In the genomic region with DNA sequence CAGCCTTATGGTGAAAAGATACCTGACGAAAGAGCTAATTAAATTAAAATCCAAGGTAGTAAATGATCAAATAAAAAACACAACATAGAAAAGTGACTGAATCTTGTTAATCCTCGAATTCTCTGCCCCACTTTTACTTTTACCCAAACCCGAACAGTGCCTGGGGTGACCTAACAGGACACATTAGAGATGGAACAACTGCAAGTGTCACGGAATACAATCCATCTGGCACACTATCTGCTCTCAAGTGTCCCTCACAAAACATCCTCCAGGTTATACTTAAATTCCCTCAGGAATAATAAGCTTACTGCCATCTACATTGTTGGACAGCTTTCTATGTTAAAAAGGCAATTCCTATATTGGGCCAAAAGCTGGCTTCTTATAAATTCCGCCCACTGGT, we compare ENCODE assay signal across 35 cellular contexts.
DNase-seq lines count a peak whose midpoint lies in the region; ATAC-seq and TF ChIP-seq lines count a peak whose summit lies in the region.
"Had no signal": no experiment of that assay in that cellular context is flagged by ENCODE, and none has a peak within 500 bp of the region (broad histone marks: within the 10 kb centered on the region; RNA-seq: fewer than 3 reads in every experiment).

No MANE protein-coding gene starts in this region.

- no peak overlapping the region for H2AFZ ChIP-seq in GM23338

- no peak overlapping the region for H3K4me3 ChIP-seq in GM23338
- H3K4me3 ChIP-seq in psoas muscle: no peak overlapping the region
- no peak overlapping the region for H3K4me3 ChIP-seq in gastrocnemius medialis
- H3K4me3 ChIP-seq: A549; BLaER1; BLaER1 treated with 17β-estradiol and CSF1 and Interleukin-3, amounts not matched to agents 10 nM and 100 nM had no signal

- H3K4me1 ChIP-seq in GM23338 (ENCODE audit: insufficient read depth) (no peaks in the 10 kb centered on the region), psoas muscle (peaks cover 21% of the 10 kb centered on the region), gastrocnemius medialis (peaks cover 26 to 36% of the 10 kb centered on the region in 2 donors)
- H3K4me1 ChIP-seq: A549, BE2C, BLaER1, Caco-2 had no signal

- H3K27ac Mint-ChIP-seq in GM23338 (peak overlapping the region; percentile 41; the same call in 1 of the 2 replicates), nephron (peak overlapping the region in 2 of 3 experiments; percentile 7 to 21)
- H3K27ac Mint-ChIP-seq: B cell; CD14-positive monocyte; CD4-positive, alpha-beta memory T cell; CD4-positive, alpha-beta T cell; CD4-positive, CD25-positive, alpha-beta regulatory T cell; CD8-positive, alpha-beta memory T cell; CD8-positive, alpha-beta T cell had no signal

- intact Hi-C loops in psoas muscle (cut with DNase I): no loop called here
- intact Hi-C loops in gastrocnemius medialis (cut with DNase I; ENCODE audit: low total_unique reads): no loop called here

- H3K36me3 Mint-ChIP-seq in GM23338 (ENCODE audit: low read depth): no peaks in the 10 kb centered on the region
- H3K36me3 Mint-ChIP-seq in nephron (ENCODE audit: low read depth): no peaks in the 10 kb centered on the region
- H3K36me3 Mint-ChIP-seq: CD14-positive monocyte; CD4-positive, alpha-beta memory T cell; CD4-positive, CD25-positive, alpha-beta regulatory T cell; CD8-positive, alpha-beta memory T cell; CD8-positive, alpha-beta T cell had no signal

- no peaks in the 10 kb centered on the region for H4K20me1 ChIP-seq in GM23338 (replicated peaks; ENCODE audit: insufficient read depth)
- H4K20me1 ChIP-seq: BLaER1; BLaER1 treated with 17β-estradiol and CSF1 and Interleukin-3, amounts not matched to agents 10 nM and 100 nM had no signal

- H3K9me3 Mint-ChIP-seq in GM23338: no peaks in the 10 kb centered on the region
- no peaks in the 10 kb centered on the region for H3K9me3 Mint-ChIP-seq in nephron
- H3K9me3 Mint-ChIP-seq: CD4-positive, alpha-beta T cell; CD8-positive, alpha-beta memory T cell; CD8-positive, alpha-beta T cell had no signal

- TF ChIP-seq CTCF in GM23338 (conservative IDR thresholded peaks at IDR 0.05; ENCODE audit: low read depth in 2 of 2) (no peak), nephron (IDR thresholded peaks at IDR 0.05; ENCODE audit: unreplicated experiment in 3 of 3) (no peak), psoas muscle (IDR thresholded peaks at IDR 0.05) (no peak), gastrocnemius medialis (IDR thresholded peaks at IDR 0.05 in 4 of 5, conservative IDR thresholded peaks at IDR 0.05 in 1 of 5) (no peak)

- 39 to 58% (median 41%) methylated on average over 5 of the region's 5 CpGs for WGBS in psoas muscle, 3 donors

- no peaks in the 10 kb centered on the region for H3K36me3 ChIP-seq in GM23338 (ENCODE audit: insufficient read depth)
- no peaks in the 10 kb centered on the region for H3K36me3 ChIP-seq in psoas muscle (ENCODE audit: insufficient read depth in 1 of 2, low read depth in 1 of 2)
- no peaks in the 10 kb centered on the region for H3K36me3 ChIP-seq in gastrocnemius medialis
- H3K36me3 ChIP-seq: BE2C; BLaER1; BLaER1 treated with 17β-estradiol and CSF1 and Interleukin-3, amounts not matched to agents 10 nM and 100 nM had no signal

- H3K9me3 ChIP-seq in psoas muscle: no peaks in the 10 kb centered on the region
- no peaks in the 10 kb centered on the region for H3K9me3 ChIP-seq in gastrocnemius medialis
- H3K9me3 ChIP-seq: A549; BE2C; BLaER1; BLaER1 treated with 17β-estradiol and CSF1 and Interleukin-3, amounts not matched to agents 10 nM and 100 nM; Caco-2 had no signal

- TF ChIP-seq POLR2A in gastrocnemius medialis (IDR thresholded peaks at IDR 0.05) (no peak), GM18505 (IDR thresholded peaks at IDR 0.05; ENCODE audit: borderline replicate concordance, extremely low read depth, insufficient read depth, insufficient read length) (no peak)

- H3K27ac ChIP-seq in GM23338 (ENCODE audit: low read depth) (no peak overlapping the region), psoas muscle (no peak overlapping the region), gastrocnemius medialis (peak overlapping the region; percentile 6 to 68 (median 18))
- H3K27ac ChIP-seq: 22Rv1; A549; BLaER1; BLaER1 treated with 17β-estradiol and CSF1 and Interleukin-3, amounts not matched to agents 10 nM and 100 nM; C4-2B had no signal

- no peak for DNase-seq in GM23338 (ENCODE audit: low spot score)
- no peak for DNase-seq in psoas muscle
- no peak for DNase-seq in gastrocnemius medialis
- no peak for DNase-seq in NCI-H128 (lab: John Stamatoyannopoulos, UW; ENCODE audit: unreplicated experiment)
- DNase-seq in activated naive CD4-positive, alpha-beta T cell treated with anti-CD3 and anti-CD28 coated beads, Interleukin-2, amount 50 U/mL, for 16 hours: no peak
- DNase-seq in HK-2 (ENCODE audit: unreplicated experiment): no peak
- DNase-seq: 8988T; ACHN; AML-193; BE2C; C1 segment of cervical spinal cord; Caco-2; Calu3; CD4-positive, alpha-beta memory T cell; CD4-positive, alpha-beta T cell; CD4-positive, CD25-positive, alpha-beta regulatory T cell; CD8-positive, alpha-beta memory T cell; CD8-positive, alpha-beta T cell; COR-L47; DMS 273 treated with DMSO at 0.1 percent for 48 hours; DMS153; DMS53; DMS79; DMS79 treated with DMSO at 0.1 percent for 48 hours; DND-41; EL had no signal

- peaks cover 2% of the 10 kb centered on the region for H3K27me3 Mint-ChIP-seq in GM23338 (ENCODE audit: insufficient read depth, low read depth, poor library complexity)
- no peaks in the 10 kb centered on the region for H3K27me3 Mint-ChIP-seq in nephron (ENCODE audit: low read depth)

- H3K4me1 Mint-ChIP-seq in GM23338 (no peaks in the 10 kb centered on the region), nephron (peaks cover 40% of the 10 kb centered on the region)
- H3K4me1 Mint-ChIP-seq: CD4-positive, alpha-beta memory T cell; CD4-positive, CD25-positive, alpha-beta regulatory T cell; CD8-positive, alpha-beta memory T cell had no signal

- H3F3A ChIP-seq in GM23338 (replicated peaks; ENCODE audit: low read depth): no peaks in the 10 kb centered on the region

- in situ Hi-C loops in gastrocnemius medialis (cut with MboI; ENCODE audit: low sequenced_read_pairs in 4 of 4): loop anchor here in 2 of 4 donors (25.0 kb wide), 3 partner anchors 317 to 1242 kb away; no protein-coding TSS in a partner anchor

- H3K4me2 ChIP-seq in GM23338: no peak overlapping the region
- H3K4me2 ChIP-seq: A549; BLaER1; BLaER1 treated with 17β-estradiol and CSF1 and Interleukin-3, amounts not matched to agents 10 nM and 100 nM had no signal

- no peaks in the 10 kb centered on the region for H3K9me2 ChIP-seq in GM23338 (ENCODE audit: insufficient read depth)

- H3K27me3 ChIP-seq in GM23338 (ENCODE audit: insufficient read depth) (no peaks in the 10 kb centered on the region), psoas muscle (ENCODE audit: insufficient read depth in 3 of 3, low read length in 2 of 3) (no peaks in the 10 kb centered on the region), gastrocnemius medialis (no peaks in the 10 kb centered on the region)
- H3K27me3 ChIP-seq: BE2C; BLaER1; BLaER1 treated with 17β-estradiol and CSF1 and Interleukin-3, amounts not matched to agents 10 nM and 100 nM had no signal

- H3K79me2 ChIP-seq in GM23338 (replicated peaks; ENCODE audit: insufficient read depth): no peaks in the 10 kb centered on the region

- H3K4me3 Mint-ChIP-seq in GM23338: no peak overlapping the region
- H3K4me3 Mint-ChIP-seq in nephron: no peak overlapping the region
- H3K4me3 Mint-ChIP-seq: B cell; CD14-positive monocyte; CD4-positive, alpha-beta memory T cell; CD4-positive, alpha-beta T cell; CD4-positive, CD25-positive, alpha-beta regulatory T cell; CD8-positive, alpha-beta memory T cell; CD8-positive, alpha-beta T cell had no signal

- no peak for ATAC-seq in GM23338
- peak in 3 of 4 donors; percentile 47 to 57 (median 56) for ATAC-seq in psoas muscle
- ATAC-seq in gastrocnemius medialis: peak; percentile 48 to 60
- no peak for ATAC-seq in GM18505 (IDR thresholded peaks at IDR 0.05; ENCODE audit: unreplicated experiment)
- ATAC-seq: A549; CD8-positive, alpha-beta T cell had no signal

TF ChIP-seq in GM23338, 12 proteins besides CTCF, POLR2A, EP300 and RAD21:
- TF ChIP-seq REST (IDR thresholded peaks at IDR 0.05; ENCODE audit: unreplicated experiment) (no peak), CREB1 (CRISPR knock-in tag; IDR thresholded peaks at IDR 0.05; ENCODE audit: low read depth) (no peak)

Comparison
In these comparisons a context has a peak if more than half of its experiments do, and no peak if none do; other contexts are left out.
1. ATAC-seq: peak in psoas muscle (3 of 4) and gastrocnemius medialis (2 of 2); none in GM23338 (single experiment) and GM18505 (single experiment).
2. H3K27ac ChIP-seq: peak in gastrocnemius medialis (4 of 4); none in GM23338 (single experiment) and psoas muscle (single experiment).